ENCODE assay signal across 7 cellular contexts in genomic region chr1:185364528-185364927, GRCh38. TPM values are rescaled to one million over a fixed set of nuclear protein-coding genes. Genes with fewer than 3 reads are reported as not detected.
DNase-seq lines count a peak whose midpoint lies in the region; ATAC-seq, FAIRE-seq and TF ChIP-seq lines count a peak whose summit lies in the region.
"Not testable (repeated sequence)": the region's sequence is repeated elsewhere in the genome, so short reads cannot be mapped to it uniquely, and the experiment has no call there.

No MANE protein-coding gene starts in this region.

- not testable (repeated sequence) for H3K79me2 ChIP-seq in GM23338 (replicated peaks; ENCODE audit: insufficient read depth)

- H3K27me3 ChIP-seq in GM23338 (ENCODE audit: insufficient read depth) = not testable (repeated sequence)

- not testable (repeated sequence) for H2AFZ ChIP-seq in GM23338

- TF ChIP-seq CTCF in GM23338 (conservative IDR thresholded peaks at IDR 0.05; ENCODE audit: low read depth in 2 of 2) = not testable (repeated sequence)

- DNase-seq in GM12892 (ENCODE audit: insufficient read length); GM23338 (ENCODE audit: low spot score): not testable (repeated sequence)
- peak; percentile 83 for DNase-seq in NCI-H526 treated with DMSO at 0.1 percent for 48 hours (lab: John Stamatoyannopoulos, UW)

- not testable (repeated sequence) for H3K4me3 ChIP-seq in GM23338

- not testable (repeated sequence) for H3K9me2 ChIP-seq in GM23338 (ENCODE audit: insufficient read depth)

- H3K4me2 ChIP-seq in GM23338 = not testable (repeated sequence)

- H3K4me3 Mint-ChIP-seq in GM23338 = not testable (repeated sequence)

- FAIRE-seq in GM12892 (lab: Jason Lieb, UNC) = peak; percentile 14

- not testable (repeated sequence) for TF ChIP-seq POLR2A in GM12892 (IDR thresholded peaks at IDR 0.05; ENCODE audit: low read depth, low read length)

- ATAC-seq in GM18873 (IDR thresholded peaks at IDR 0.05; ENCODE audit: low FRiP score, unreplicated experiment) (peak; percentile 66), GM19467 (IDR thresholded peaks at IDR 0.05; ENCODE audit: unreplicated experiment) (peak; percentile 66), HG03025 (IDR thresholded peaks at IDR 0.05; ENCODE audit: low FRiP score, unreplicated experiment) (peak; percentile 51), HG03442 (IDR thresholded peaks at IDR 0.05; ENCODE audit: unreplicated experiment) (peak; percentile 40)
- not testable (repeated sequence) for ATAC-seq in GM23338

- peaks cover 10% of the 10 kb centered on the region; the same call in 2 of the 3 replicates for H3K9me3 Mint-ChIP-seq in GM23338

- H3K4me1 ChIP-seq in GM23338 (ENCODE audit: insufficient read depth) = not testable (repeated sequence)

- not testable (repeated sequence) for H3K36me3 ChIP-seq in GM23338 (ENCODE audit: insufficient read depth)

- H3K27ac Mint-ChIP-seq in GM23338 = 0 out of 2 replicates have a peak overlapping the region, but pooled peaks have one; percentile 50

- not testable (repeated sequence) for H4K20me1 ChIP-seq in GM23338 (replicated peaks; ENCODE audit: insufficient read depth)

- peaks cover 17% of the 10 kb centered on the region for H3K4me1 Mint-ChIP-seq in GM23338

- H3K36me3 Mint-ChIP-seq in GM23338 (ENCODE audit: low read depth) = not testable (repeated sequence)

- H3K27ac ChIP-seq in GM23338 (ENCODE audit: low read depth) = not testable (repeated sequence)

- not testable (repeated sequence) for H3F3A ChIP-seq in GM23338 (replicated peaks; ENCODE audit: low read depth)

- H3K27me3 Mint-ChIP-seq in GM23338 (ENCODE audit: insufficient read depth, low read depth, poor library complexity) = not testable (repeated sequence)

RNA-seq across cellular contexts. Expression of gene IVNS1ABP, which starts 47.5 kb away (rescaled TPM):
- 53.5 TPM for polyA plus RNA-seq in GM12892 (2012; ENCODE audit: missing spikeins)
- 162 TPM in 2 replicates for total RNA-seq in GM23338 (2014; rRNA removed; shearing (Covaris generic))
- polyA plus RNA-seq in GM23338 (2016; fragmentation: Nextera tagmentation; extraction: Ambion mirVana) = 63.1 and 73.5 TPM in 2 replicates
